ENCODE assay signal across 1 cellular context in the genomic region with DNA sequence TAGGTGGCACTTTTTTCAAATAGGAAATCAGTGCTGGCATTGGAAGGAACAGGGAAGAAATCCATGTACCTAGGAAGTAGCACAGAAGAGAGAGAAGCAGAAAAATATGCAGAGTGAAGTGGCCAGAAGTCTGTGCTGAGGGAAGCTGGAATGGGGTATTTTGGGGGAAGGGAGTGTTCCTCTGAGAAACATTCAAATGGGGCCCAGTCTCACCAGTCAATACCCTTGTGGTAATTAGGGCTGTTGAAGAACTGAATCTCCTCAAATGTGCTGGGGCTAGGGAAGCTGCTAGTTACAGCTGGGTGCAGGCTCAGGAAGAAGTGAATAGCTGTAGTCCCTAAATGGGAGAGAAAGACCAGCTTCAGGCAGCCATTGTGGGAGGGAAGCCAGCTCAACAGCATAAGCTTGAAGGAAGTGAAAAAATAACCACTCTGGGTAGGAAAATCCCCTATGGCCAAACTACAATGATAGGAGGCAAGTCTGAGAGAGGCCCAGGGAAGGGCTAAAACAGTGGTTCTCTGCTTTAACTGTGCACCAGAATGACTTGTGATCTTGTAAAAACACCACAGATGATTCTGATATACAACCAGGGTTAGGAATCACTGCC.
TF ChIP-seq lines count a peak whose summit lies in the region.

No MANE protein-coding gene starts in this region.

TF ChIP-seq in IMR-90, 13 proteins besides CTCF, POLR2A, EP300 and RAD21 (continued from another document):
- TF ChIP-seq, protein P1, sequence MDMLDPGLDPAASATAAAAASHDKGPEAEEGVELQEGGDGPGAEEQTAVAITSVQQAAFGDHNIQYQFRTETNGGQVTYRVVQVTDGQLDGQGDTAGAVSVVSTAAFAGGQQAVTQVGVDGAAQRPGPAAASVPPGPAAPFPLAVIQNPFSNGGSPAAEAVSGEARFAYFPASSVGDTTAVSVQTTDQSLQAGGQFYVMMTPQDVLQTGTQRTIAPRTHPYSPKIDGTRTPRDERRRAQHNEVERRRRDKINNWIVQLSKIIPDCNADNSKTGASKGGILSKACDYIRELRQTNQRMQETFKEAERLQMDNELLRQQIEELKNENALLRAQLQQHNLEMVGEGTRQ (IDR thresholded peaks at IDR 0.05; ENCODE audit: low read depth, low read length) = no peak
- TF ChIP-seq FOS (IDR thresholded peaks at IDR 0.05; ENCODE audit: low read depth, low read length) (no peak), RFX5 (IDR thresholded peaks at IDR 0.05; ENCODE audit: low read depth, low read length) (no peak)
